Comparison of ENCODE assay signal across 33 cellular contexts in genomic region chr7:17060051-17060450, GRCh38.
"Had no signal": no experiment of that assay in that cellular context is flagged by ENCODE, and none has a peak within 500 bp of the region (broad histone marks: within the 10 kb centered on the region; RNA-seq: fewer than 3 reads in every experiment).

No MANE protein-coding gene starts in this region.

- H3K36me3 ChIP-seq: brain microvascular endothelial cell, MG63 had no signal

- H3K4me3 ChIP-seq: MG63, PC-9 had no signal

- H3K27me3 ChIP-seq: brain microvascular endothelial cell, MG63 had no signal

- H3K4me2 ChIP-seq: PC-9 had no signal

- DNase-seq: activated CD4-positive, alpha-beta T cell treated with anti-CD3 and anti-CD28 coated beads, Interleukin-2, amount 10 ng/mL, durations not matched to agents 24 days and 14 days; activated CD4-positive, alpha-beta T cell treated with anti-CD3 and anti-CD28 coated beads, Interleukin-2, amount 50 U/mL, for 4 hours; activated CD8-positive, alpha-beta T cell treated with anti-CD3 and anti-CD28 coated beads for 36 hours; activated effector memory CD4-positive, alpha-beta T cell treated with anti-CD3 and anti-CD28 coated beads, Interleukin-2, amount 50 U/mL, for 16 hours; activated naive CD4-positive, alpha-beta T cell; activated naive CD4-positive, alpha-beta T cell treated with anti-CD3 and anti-CD28 coated beads, Interleukin-2, amount 50 U/mL, for 16 hours; activated naive CD8-positive, alpha-beta T cell treated with anti-CD3 and anti-CD28 coated beads for 36 hours; activated T-cell treated with anti-CD3 and anti-CD28 coated beads, Interleukin-2, amount 50 U/mL, for 1 hour; activated T-cell treated with anti-CD3 and anti-CD28 coated beads, Interleukin-2, amount 50 U/mL, for 72 hours; amniotic stem cell; aorta; brain microvascular endothelial cell; central memory CD4-positive, alpha-beta T cell; Karpas-422; MG63; NCI-H1105 treated with DMSO at 0.1 percent for 48 hours; NCI-H1436; NCI-H1694; NCI-H1930; NCI-H2081 treated with DMSO at 0.1 percent for 48 hours; NCI-H345; NCI-H524 treated with DMSO at 0.1 percent for 48 hours; PC-9; SIG-M5; SW 1271; T-helper 1 cell; T-helper 2 cell; T-helper 9 cell had no signal

- ATAC-seq: activated CD8-positive, alpha-beta T cell treated with anti-CD3 and anti-CD28 coated beads for 36 hours; activated T-cell treated with anti-CD3 and anti-CD28 coated beads, Interleukin-2, amount 50 U/mL, for 72 hours; activated T-helper 17 cell treated with anti-CD3 and anti-CD28 coated beads, Interleukin-2, amount 50 U/mL, for 72 hours; Right ventricle myocardium inferior; SK-N-SH treated with all-trans-retinoic acid at 6 μM for 48 hours had no signal

- H2AFZ ChIP-seq: PC-9 had no signal

- H3K27ac ChIP-seq: brain microvascular endothelial cell, PC-9, RWPE1, VCaP had no signal
